24 cellular contexts compared by ENCODE assay signal in genomic region chr5:97543158-97543557, GRCh38.
DNase-seq lines count a peak whose midpoint lies in the region; ATAC-seq, FAIRE-seq and TF ChIP-seq lines count a peak whose summit lies in the region.
"Had no signal": no experiment of that assay in that cellular context is flagged by ENCODE, and none has a peak within 500 bp of the region (broad histone marks: within the 10 kb centered on the region; RNA-seq: fewer than 3 reads in every experiment).

No MANE protein-coding gene starts in this region.

- dilution Hi-C loops in keratinocyte (cut with MboI; ENCODE audit: extremely low pct_ligation_motif_present, low sequenced_read_pairs) = no loop called here

- FAIRE-seq in keratinocyte (lab: Jason Lieb, UNC) = peak; percentile 32
- FAIRE-seq: A549, D721Med, G401.6, GM12891, GM19239 had no signal

- H3K36me3 ChIP-seq in right atrium auricular region = no peaks in the 10 kb centered on the region
- H3K36me3 ChIP-seq in left ventricle myocardium inferior = no peaks in the 10 kb centered on the region
- H3K36me3 ChIP-seq in GM23248 (ENCODE audit: low read depth) = no peaks in the 10 kb centered on the region
- no peaks in the 10 kb centered on the region for H3K36me3 ChIP-seq in keratinocyte (ENCODE audit: control insufficient read depth in 2 of 2, extremely low read depth in 1 of 2, insufficient read depth in 2 of 2, low read length in 2 of 2)
- H3K36me3 ChIP-seq: BLaER1 treated with 17β-estradiol and CSF1 and Interleukin-3, amounts not matched to agents 10 nM and 100 nM had no signal

- 37% methylated on average over 4 of the region's 4 CpGs for WGBS in right cardiac atrium
- 57 to 61% methylated on average over 4 of the region's 4 CpGs for WGBS in GM23248 (ENCODE audit: low coverage in 1 of 2, low lambda C conversion rate in 2 of 2, missing lambda C conversion rate in 2 of 2), 2 experiments

- H3F3A ChIP-seq in GM23248 (ENCODE audit: insufficient read depth) = peaks cover 4% of the 10 kb centered on the region; the same call in 1 of the 2 replicates

- H3K4me1 ChIP-seq in right atrium auricular region (no peaks in the 10 kb centered on the region), left ventricle myocardium inferior (peaks cover 6% of the 10 kb centered on the region), right cardiac atrium (ENCODE audit: control insufficient read depth, insufficient read depth, low read length) (no peaks in the 10 kb centered on the region), GM23248 (ENCODE audit: insufficient read depth) (peaks cover 26% of the 10 kb centered on the region), keratinocyte (ENCODE audit: control insufficient read depth, extremely low read depth, insufficient read depth, low read length) (peaks cover 6% of the 10 kb centered on the region)
- H3K4me1 ChIP-seq: A549, Caco-2 had no signal

- H3K27ac Mint-ChIP-seq in activated naive CD4-positive, alpha-beta T cell treated with anti-CD3 and anti-CD28 coated beads, Interleukin-2, amount 10 ng/mL, durations not matched to agents 7 days and 5 days = no peak overlapping the region
- H3K27ac Mint-ChIP-seq: B cell; CD4-positive, alpha-beta T cell; CD8-positive, alpha-beta T cell had no signal

- peak overlapping the region in 1 of 2 donors; percentile 19 for H3K27ac ChIP-seq in right atrium auricular region
- H3K27ac ChIP-seq in left ventricle myocardium inferior (replicated peaks) = peak overlapping the region; percentile 53
- H3K27ac ChIP-seq in right cardiac atrium (ENCODE audit: low read length) = no peak overlapping the region
- no peak overlapping the region for H3K27ac ChIP-seq in GM23248
- no peak overlapping the region for H3K27ac ChIP-seq in keratinocyte (ENCODE audit: control insufficient read depth, insufficient read depth, low read length)
- H3K27ac ChIP-seq: 22Rv1; A549; BLaER1 treated with 17β-estradiol and CSF1 and Interleukin-3, amounts not matched to agents 10 nM and 100 nM; C4-2B had no signal

- no peak for TF ChIP-seq CTCF in right atrium auricular region (IDR thresholded peaks at IDR 0.05)
- no peak for TF ChIP-seq CTCF in left ventricle myocardium inferior (IDR thresholded peaks at IDR 0.05; ENCODE audit: borderline replicate concordance)
- TF ChIP-seq CTCF in keratinocyte (optimal IDR thresholded peaks at IDR 0.05 in 1 of 3, IDR thresholded peaks at IDR 0.05 in 1 of 3, conservative IDR thresholded peaks at IDR 0.05 in 1 of 3; ENCODE audit: extremely low read depth in 1 of 3, insufficient read depth in 2 of 3, low read length in 3 of 3) = no peak

- in situ Hi-C loops in GM23248 (cut with MboI) = loop anchor here (25.0 kb wide), 1 partner anchor 1244 kb away; no protein-coding TSS in a partner anchor

- H2AFZ ChIP-seq in GM23248 = peak overlapping the region; percentile 46; the same call in 1 of the 2 replicates
- H2AFZ ChIP-seq in keratinocyte (ENCODE audit: control insufficient read depth, low read length) = no peak overlapping the region

- H3K4me1 Mint-ChIP-seq in activated naive CD4-positive, alpha-beta T cell treated with anti-CD3 and anti-CD28 coated beads, Interleukin-2, amount 10 ng/mL, durations not matched to agents 7 days and 5 days = peaks cover 13% of the 10 kb centered on the region

- no peaks in the 10 kb centered on the region for H3K27me3 ChIP-seq in right atrium auricular region
- H3K27me3 ChIP-seq in left ventricle myocardium inferior (ENCODE audit: low read depth) = no peaks in the 10 kb centered on the region
- H3K27me3 ChIP-seq in right cardiac atrium (ENCODE audit: control insufficient read depth, insufficient read depth) = no peaks in the 10 kb centered on the region
- no peaks in the 10 kb centered on the region for H3K27me3 ChIP-seq in GM23248 (replicated peaks; ENCODE audit: insufficient read depth)
- no peaks in the 10 kb centered on the region for H3K27me3 ChIP-seq in keratinocyte (ENCODE audit: control insufficient read depth, extremely low read depth, insufficient read depth, low read length)
- H3K27me3 ChIP-seq: BLaER1 treated with 17β-estradiol and CSF1 and Interleukin-3, amounts not matched to agents 10 nM and 100 nM had no signal

- H3K9me3 Mint-ChIP-seq in activated naive CD4-positive, alpha-beta T cell treated with anti-CD3 and anti-CD28 coated beads, Interleukin-2, amount 10 ng/mL, durations not matched to agents 7 days and 5 days = peaks cover 2% of the 10 kb centered on the region
- H3K9me3 Mint-ChIP-seq: CD8-positive, alpha-beta T cell had no signal

- H3K79me2 ChIP-seq in GM23248 (ENCODE audit: insufficient read depth) = no peaks in the 10 kb centered on the region
- no peaks in the 10 kb centered on the region for H3K79me2 ChIP-seq in keratinocyte (ENCODE audit: control insufficient read depth, insufficient read depth, low read length)

- ATAC-seq in Right ventricle myocardium inferior (peak; percentile 13), right cardiac atrium (no peak)
- ATAC-seq: A549; CD8-positive, alpha-beta T cell had no signal

- DNase-seq in Right ventricle myocardium inferior (ENCODE audit: missing footprints) (no peak), right atrium auricular region (ENCODE audit: low spot score) (no peak), left ventricle myocardium inferior (no peak), right cardiac atrium (no peak), GM23248 (no peak), keratinocyte (ENCODE audit: low read depth, low spot score) (no peak), HUDEP-2 (lab: John Stamatoyannopoulos, UW; ENCODE audit: unreplicated experiment in 76 of 76) (no peak)
- DNase-seq in activated naive CD4-positive, alpha-beta T cell treated with anti-CD3 and anti-CD28 coated beads, Interleukin-2, amount 10 ng/mL, durations not matched to agents 7 days and 5 days = no peak
- DNase-seq: AML-193; Caco-2; Calu3; CD4-positive, alpha-beta T cell; CD8-positive, alpha-beta T cell; DMS79 treated with DMSO at 0.1 percent for 48 hours; GF-D8 had no signal

- no peaks in the 10 kb centered on the region for H3K9me3 ChIP-seq in right atrium auricular region
- H3K9me3 ChIP-seq in left ventricle myocardium inferior (replicated peaks) = no peaks in the 10 kb centered on the region
- H3K9me3 ChIP-seq in right cardiac atrium (ENCODE audit: control insufficient read depth, low read length) = no peaks in the 10 kb centered on the region
- no peaks in the 10 kb centered on the region for H3K9me3 ChIP-seq in GM23248 (ENCODE audit: low read depth)
- H3K9me3 ChIP-seq in keratinocyte (ENCODE audit: control insufficient read depth, low read depth, low read length) = peaks cover 3% of the 10 kb centered on the region
- H3K9me3 ChIP-seq: A549, Caco-2 had no signal

- no peak overlapping the region for H3K4me3 Mint-ChIP-seq in activated naive CD4-positive, alpha-beta T cell treated with anti-CD3 and anti-CD28 coated beads, Interleukin-2, amount 10 ng/mL, durations not matched to agents 7 days and 5 days
- H3K4me3 Mint-ChIP-seq: B cell; CD4-positive, alpha-beta T cell; CD8-positive, alpha-beta T cell had no signal

- no peak overlapping the region for H3K9ac ChIP-seq in GM23248
- no peak overlapping the region for H3K9ac ChIP-seq in keratinocyte (ENCODE audit: control insufficient read depth, extremely low read depth, insufficient read depth, low read length)
- H3K9ac ChIP-seq: BLaER1 treated with 17β-estradiol and CSF1 and Interleukin-3, amounts not matched to agents 10 nM and 100 nM had no signal

- CTCF ChIA-PET in activated naive CD4-positive, alpha-beta T cell treated with anti-CD3 and anti-CD28 coated beads, Interleukin-2, amount 10 ng/mL, durations not matched to agents 7 days and 5 days (lab: Charles Lee) = interaction anchor here (1.0 kb wide), 1 partner anchor 10 kb away, joined by 3 read pairs; no protein-coding TSS in a partner anchor

- H3K4me2 ChIP-seq in GM23248 (ENCODE audit: unreplicated experiment) = no peak overlapping the region
- no peak overlapping the region for H3K4me2 ChIP-seq in keratinocyte (ENCODE audit: control insufficient read depth, extremely low read depth, insufficient read depth, low read depth, low read length)
- H3K4me2 ChIP-seq: A549; BLaER1 treated with 17β-estradiol and CSF1 and Interleukin-3, amounts not matched to agents 10 nM and 100 nM had no signal

- H3K4me3 ChIP-seq in right atrium auricular region = no peak overlapping the region
- H3K4me3 ChIP-seq in left ventricle myocardium inferior = no peak overlapping the region
- no peak overlapping the region for H3K4me3 ChIP-seq in right cardiac atrium (ENCODE audit: low read length)
- no peak overlapping the region for H3K4me3 ChIP-seq in GM23248
- H3K4me3 ChIP-seq in keratinocyte (ENCODE audit: control insufficient read depth in 2 of 3, extremely low read depth in 1 of 3, insufficient read depth in 2 of 3, low read depth in 1 of 3, low read length in 3 of 3) = no peak overlapping the region
- H3K4me3 ChIP-seq: A549; BLaER1 treated with 17β-estradiol and CSF1 and Interleukin-3, amounts not matched to agents 10 nM and 100 nM had no signal

- no peaks in the 10 kb centered on the region for H3K9me2 ChIP-seq in GM23248 (ENCODE audit: insufficient read depth)

- no peaks in the 10 kb centered on the region for H3K27me3 Mint-ChIP-seq in activated naive CD4-positive, alpha-beta T cell treated with anti-CD3 and anti-CD28 coated beads, Interleukin-2, amount 10 ng/mL, durations not matched to agents 7 days and 5 days
- H3K27me3 Mint-ChIP-seq: B cell; CD4-positive, alpha-beta T cell had no signal

- no peaks in the 10 kb centered on the region for H3K36me3 Mint-ChIP-seq in activated naive CD4-positive, alpha-beta T cell treated with anti-CD3 and anti-CD28 coated beads, Interleukin-2, amount 10 ng/mL, durations not matched to agents 7 days and 5 days
- H3K36me3 Mint-ChIP-seq: CD8-positive, alpha-beta T cell had no signal

- intact Hi-C loops in Right ventricle myocardium inferior (cut with DNase I) = no loop called here
- intact Hi-C loops in left ventricle myocardium inferior (cut with micrococcal nuclease) = no loop called here
- intact Hi-C loops in right cardiac atrium (cut with DNase I) = no loop called here

- no peaks in the 10 kb centered on the region for H3K9me1 ChIP-seq in keratinocyte (ENCODE audit: control insufficient read depth, extremely low read depth, insufficient read depth, low read length)

- H4K20me1 ChIP-seq in GM23248 (ENCODE audit: insufficient read depth) (no peaks in the 10 kb centered on the region), keratinocyte (ENCODE audit: control insufficient read depth, extremely low read depth, insufficient read depth, low read length) (no peaks in the 10 kb centered on the region)
- H4K20me1 ChIP-seq: BLaER1 treated with 17β-estradiol and CSF1 and Interleukin-3, amounts not matched to agents 10 nM and 100 nM had no signal
